Comparison of ENCODE assay signal across 28 cellular contexts in the genomic region with DNA sequence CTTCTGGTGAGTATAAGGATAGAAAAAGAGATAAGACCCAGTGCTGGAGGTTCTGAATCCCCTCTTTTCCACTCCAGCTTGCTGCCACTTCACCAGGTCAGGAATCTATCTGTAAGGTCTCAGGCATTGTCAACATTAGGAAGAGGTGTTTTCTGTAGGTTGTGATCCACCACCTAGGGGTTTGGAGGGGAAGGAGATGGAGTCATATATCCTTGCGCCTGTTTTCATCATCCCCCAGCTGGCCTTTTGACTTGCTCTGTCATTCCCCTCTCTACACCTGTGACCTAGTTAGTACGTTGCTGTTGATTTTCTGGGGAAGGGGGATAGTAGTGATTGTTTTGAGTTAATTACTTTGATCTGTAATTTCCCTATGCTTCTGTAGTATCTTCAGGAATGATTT. TPM values are rescaled to one million over a fixed set of nuclear protein-coding genes. Genes with fewer than 3 reads are reported as not detected.
"Had no signal": no experiment of that assay in that cellular context is flagged by ENCODE, and none has a peak within 500 bp of the region (broad histone marks: within the 10 kb centered on the region; RNA-seq: fewer than 3 reads in every experiment).

No MANE protein-coding gene starts in this region.

- H3K4me1 ChIP-seq: adrenal gland, ascending aorta, esophagus muscularis mucosa, left ventricle myocardium inferior, neural progenitor cell, vagina had no signal

- ATAC-seq: activated CD4-positive, alpha-beta T cell treated with anti-CD3 and anti-CD28 coated beads for 36 hours; naive thymus-derived CD8-positive, alpha-beta T cell; stimulated activated naive B cell treated with anti-CD40 and anti-IgM and Interleukin-4, amounts not matched to agents 10 μg/mL and 1 μg/mL and 100 μg/mL, for 72 hours had no signal

- H3K27ac ChIP-seq: adrenal gland, ascending aorta, brain microvascular endothelial cell, esophagus muscularis mucosa, left ventricle myocardium inferior, neural progenitor cell, sigmoid colon, vagina had no signal

- H3K36me3 ChIP-seq: adrenal gland, ascending aorta, brain microvascular endothelial cell, esophagus muscularis mucosa, left ventricle myocardium inferior, neural progenitor cell, sigmoid colon, vagina had no signal

- DNase-seq: activated CD4-positive, alpha-beta T cell treated with anti-CD3 and anti-CD28 coated beads for 36 hours; activated CD4-positive, alpha-beta T cell treated with anti-CD3 and anti-CD28 coated beads, Interleukin-2, amount 50 U/mL, for 4 hours; activated CD8-positive, alpha-beta memory T cell treated with anti-CD3 and anti-CD28 coated beads for 24 hours; activated CD8-positive, alpha-beta memory T cell treated with anti-CD3 and anti-CD28 coated beads, Interleukin-2, amount 50 U/mL, for 4 hours; activated naive CD4-positive, alpha-beta T cell; activated T-cell treated with anti-CD3 and anti-CD28 coated beads, Interleukin-2, amount 50 U/mL, for 24 hours; adrenal gland; brain microvascular endothelial cell; central memory CD4-positive, alpha-beta T cell; dermis blood vessel endothelial cell; effector CD8-positive, alpha-beta T cell; hippocampal formation; left ventricle myocardium inferior; naive thymus-derived CD8-positive, alpha-beta T cell; retina; sigmoid colon; stimulated activated CD4-positive, alpha-beta T cell treated with anti-CD3 and anti-CD28 coated beads, Interleukin-2, amount 100 ng/mL, for 48 hours; stimulated activated CD8-positive, alpha-beta memory T cell treated with anti-CD3 and anti-CD28 coated beads, Interleukin-4, amount 100 ng/mL, for 48 hours; stimulated activated naive B cell treated with anti-CD40 and anti-IgM and Interleukin-4, amounts not matched to agents 10 μg/mL and 1 μg/mL and 100 μg/mL, for 72 hours; trophoblast cell had no signal

- H3K9ac ChIP-seq: neural progenitor cell had no signal

- H3K4me2 ChIP-seq: neural progenitor cell, smooth muscle cell had no signal

- H3K4me3 ChIP-seq: adrenal gland, ascending aorta, esophagus muscularis mucosa, left ventricle myocardium inferior, neural progenitor cell, sigmoid colon, smooth muscle cell, vagina had no signal

- H3K9me3 ChIP-seq: ascending aorta, sigmoid colon, vagina had no signal

- H3K27me3 ChIP-seq: adrenal gland, ascending aorta, brain microvascular endothelial cell, esophagus muscularis mucosa, neural progenitor cell, sigmoid colon, vagina had no signal

- H2AFZ ChIP-seq: neural progenitor cell had no signal

RNA-seq across cellular contexts. Expression of a gene that starts 20.5 kb away (rescaled TPM):
- total RNA-seq: activated CD4-positive, alpha-beta T cell treated with anti-CD3 and anti-CD28 coated beads for 36 hours; activated T-helper 2 cell treated with anti-CD3 and anti-CD28 coated beads, Interferon-gamma antibody, Interleukin-2, Interleukin-4, amounts not matched to agents 10 μg/mL and 5 μg/mL and 100 μg/mL, durations not matched to agents 14 hours and 24 hours and 36 hours; ascending aorta; frontal cortex; lung microvascular endothelial cell; naive thymus-derived CD8-positive, alpha-beta T cell had no signal
- polyA plus RNA-seq: naive thymus-derived CD8-positive, alpha-beta T cell had no signal
